8 cellular contexts compared by ENCODE assay signal in genomic region chr11:45147017-45147728, GRCh38. TPM values are rescaled to one million over a fixed set of nuclear protein-coding genes. Genes with fewer than 3 reads are reported as not detected.
DNase-seq lines count a peak whose midpoint lies in the region; ATAC-seq and TF ChIP-seq lines count a peak whose summit lies in the region.

No MANE protein-coding gene starts in this region.

- H3K79me2 ChIP-seq in smooth muscle cell (ENCODE audit: low read depth) = peaks cover 36% of the 10 kb centered on the region

- H3K27ac Mint-ChIP-seq in immature natural killer cell = peak overlapping the region; percentile 80 to 93 (median 91)

- peaks cover 16% of the 10 kb centered on the region for H3K4me1 ChIP-seq in smooth muscle cell (ENCODE audit: low read depth)

- peak overlapping the region; percentile 97 for H3K4me2 ChIP-seq in smooth muscle cell

- peaks cover 32 to 36% of the 10 kb centered on the region in 2 donors for H3K4me1 Mint-ChIP-seq in immature natural killer cell

- peaks cover 7% of the 10 kb centered on the region for H3F3A ChIP-seq in smooth muscle cell (ENCODE audit: low read depth)

- H3K36me3 Mint-ChIP-seq in immature natural killer cell = no peaks in the 10 kb centered on the region

- peaks cover 30% of the 10 kb centered on the region for H3K27me3 ChIP-seq in smooth muscle cell (ENCODE audit: low read depth)

- H3K9me3 Mint-ChIP-seq in immature natural killer cell = peaks cover 0 to 2% (median 0%) of the 10 kb centered on the region in 6 donors

- no peaks in the 10 kb centered on the region for H4K20me1 ChIP-seq in smooth muscle cell (ENCODE audit: low read depth)

- H3K27ac ChIP-seq in caudate nucleus (ENCODE audit: low read depth, low read length) = peak overlapping the region; percentile 67
- peak overlapping the region; percentile 83 for H3K27ac ChIP-seq in smooth muscle cell (ENCODE audit: low read depth)

- no peaks in the 10 kb centered on the region for H3K36me3 ChIP-seq in smooth muscle cell (ENCODE audit: low read depth)

- DNase-seq in AG09309 (ENCODE audit: low read depth) (peak; percentile 81), NCI-H345 (lab: John Stamatoyannopoulos, UW) (peak; percentile 95), caudate nucleus (lab: John Stamatoyannopoulos, UW) (peak in 59 of 61 donors; percentile 51 to 96 (median 89)), immature natural killer cell (peak; percentile 93 to 95 (median 94)), smooth muscle cell (lab: John Stamatoyannopoulos, UW; ENCODE audit: unreplicated experiment) (peak; percentile 71)
- peak; percentile 84 to 90 (median 86) for DNase-seq in activated CD4-positive, CD25-positive, alpha-beta regulatory T cell (lab: John Stamatoyannopoulos, UW)

- peak overlapping the region; percentile 84 to 91 (median 88) for H3K4me3 Mint-ChIP-seq in immature natural killer cell

- H3K4me3 ChIP-seq in AG09309 (ENCODE audit: control insufficient read depth, low read depth, low read length) (peak overlapping the region; percentile 78), smooth muscle cell (peak overlapping the region; percentile 86)

- TF ChIP-seq CTCF in AG09309 (IDR thresholded peaks at IDR 0.05; ENCODE audit: control insufficient read depth, insufficient read depth, low read depth, low read length, missing control alignments) (no peak), smooth muscle cell (IDR thresholded peaks at IDR 0.05; ENCODE audit: borderline replicate concordance, insufficient read depth, poor library complexity, severe bottlenecking) (no peak)

- ATAC-seq in GM19025 (IDR thresholded peaks at IDR 0.05; ENCODE audit: low read depth, unreplicated experiment) (peak; percentile 99), HG03280 (IDR thresholded peaks at IDR 0.05; ENCODE audit: unreplicated experiment) (peak; percentile 100)

- H3K9ac ChIP-seq in smooth muscle cell (ENCODE audit: low read depth) = peak overlapping the region; percentile 82

- H3K27me3 Mint-ChIP-seq in immature natural killer cell (ENCODE audit: low read depth in 3 of 3) = peaks cover 9 to 19% (median 9%) of the 10 kb centered on the region in 3 donors

- H2AFZ ChIP-seq in smooth muscle cell (ENCODE audit: low read depth) = peak overlapping the region; percentile 96

- H3K9me3 ChIP-seq in smooth muscle cell (replicated peaks; ENCODE audit: low read depth) = no peaks in the 10 kb centered on the region

- under 1% methylated on average over 63 of the region's 88 CpGs for WGBS in smooth muscle cell (ENCODE audit: low lambda C conversion rate)

RNA-seq across cellular contexts. Expression of gene PRDM11, which starts 0.7 kb away (rescaled TPM):
- 1 to 10 TPM in 1 of 3 donors, under 1 TPM in 2; 0.84 to 1.2 (median 0.94) TPM for polyA plus RNA-seq in immature natural killer cell
- 5.8 and 8.0 TPM in 2 replicates for total RNA-seq in smooth muscle cell
- 5.2 and 6.6 TPM in 2 replicates for polyA plus RNA-seq in smooth muscle cell

Comparison
In these comparisons a context has a peak if more than half of its experiments do, and no peak if none do; other contexts are left out.
1. Peak in every context shown above with its lines: DNase-seq, ATAC-seq, H3K4me3 ChIP-seq and H3K27ac ChIP-seq.